Comparison of ENCODE assay signal across 19 cellular contexts in genomic region chr12:100279612-100280244, GRCh38. TPM values are rescaled to one million over a fixed set of nuclear protein-coding genes. Genes with fewer than 3 reads are reported as not detected.
DNase-seq lines count a peak whose midpoint lies in the region; ATAC-seq, FAIRE-seq and TF ChIP-seq lines count a peak whose summit lies in the region.
"Had no signal": no experiment of that assay in that cellular context is flagged by ENCODE, and none has a peak within 500 bp of the region (broad histone marks: within the 10 kb centered on the region; RNA-seq: fewer than 3 reads in every experiment).

No MANE protein-coding gene starts in this region.

- no peak overlapping the region for H3K9ac ChIP-seq in HUES64 (ENCODE audit: low read depth, low read length)
- H3K9ac ChIP-seq: BLaER1 treated with 17β-estradiol and CSF1 and Interleukin-3, amounts not matched to agents 10 nM and 100 nM; KMS-11 had no signal

- H3K36me3 ChIP-seq in HUES64 (ENCODE audit: insufficient read depth, low read length), result peaks cover 18% of the 10 kb centered on the region
- peaks cover 2% of the 10 kb centered on the region in 2 donors for H3K36me3 ChIP-seq in small intestine (ENCODE audit: control insufficient read depth in 2 of 2, insufficient read depth in 2 of 2, low read length in 2 of 2)

- H3K27ac ChIP-seq in HUES64 (ENCODE audit: low read depth, low read length) (peak overlapping the region; percentile 47; the same call in 1 of the 2 replicates), small intestine (ENCODE audit: low read depth in 1 of 2, low read length in 1 of 2) (no peak overlapping the region)
- H3K27ac ChIP-seq: BLaER1 treated with 17β-estradiol and CSF1 and Interleukin-3, amounts not matched to agents 10 nM and 100 nM; KMS-11; right atrium auricular region had no signal

- DNase-seq in choroid plexus epithelial cell (ENCODE audit: low read depth) (peak; percentile 39), left colon (no peak), small intestine (peak; percentile 58), HPDE6-E6E7 (ENCODE audit: extremely low spot score) (no peak), NCI-H526 treated with DMSO at 0.1 percent for 48 hours (lab: John Stamatoyannopoulos, UW) (no peak)
- DNase-seq in stimulated activated CD4-positive, alpha-beta T cell treated with anti-CD3 and anti-CD28 coated beads, Interleukin-12 subunit alpha, Interleukin-12 subunit beta, amount 100 ng/mL, for 4 hours, result no peak
- DNase-seq: activated CD4-positive, CD25-positive, alpha-beta regulatory T cell; activated effector memory CD4-positive, alpha-beta T cell treated with Interleukin-2 at 50 U/mL for 16 hours; aorta; DMS79; NCI-H1092 treated with DMSO at 0.1 percent for 48 hours; NCI-H2227 treated with DMSO at 0.1 percent for 48 hours; NK-92 treated with Interleukin-12 subunit alpha and Interleukin-12 subunit beta, amount 100 ng/mL, for 24 hours; stimulated activated CD4-positive, alpha-beta T cell treated with anti-CD3 and anti-CD28 coated beads, Interleukin-2, amount 100 ng/mL, for 48 hours; T-helper 1 cell had no signal

- H3K4me1 ChIP-seq in HUES64 (ENCODE audit: insufficient read depth, low read length) (peaks cover 6% of the 10 kb centered on the region), small intestine (ENCODE audit: control insufficient read depth in 2 of 2, insufficient read depth in 1 of 2, low read depth in 1 of 2, low read length in 1 of 2) (peaks cover 0 to 6% of the 10 kb centered on the region in 2 donors)
- H3K4me1 ChIP-seq: BLaER1 treated with 17β-estradiol and CSF1 and Interleukin-3, amounts not matched to agents 10 nM and 100 nM had no signal

- H3K9me3 ChIP-seq in HUES64 (ENCODE audit: insufficient read depth, low read depth, low read length) (no peaks in the 10 kb centered on the region), small intestine (ENCODE audit: control insufficient read depth, low read depth) (no peaks in the 10 kb centered on the region)
- H3K9me3 ChIP-seq: right atrium auricular region had no signal

- no peak for TF ChIP-seq CTCF in choroid plexus epithelial cell (conservative IDR thresholded peaks at IDR 0.05; ENCODE audit: low read depth, low read length)

- no peaks in the 10 kb centered on the region for H3K27me3 ChIP-seq in HUES64 (ENCODE audit: insufficient read depth, low read length)
- H3K27me3 ChIP-seq in small intestine (ENCODE audit: control insufficient read depth in 2 of 2, insufficient read depth in 2 of 2, low read length in 2 of 2), result no peaks in the 10 kb centered on the region
- H3K27me3 ChIP-seq: BLaER1 treated with 17β-estradiol and CSF1 and Interleukin-3, amounts not matched to agents 10 nM and 100 nM; right atrium auricular region had no signal

- 92% methylated on average over 1 of the region's 1 CpG for WGBS in HUES64
- WGBS in small intestine, 3 donors, result 24 to 72% (median 65%) methylated on average over 1 of the region's 1 CpG

- peak; percentile 67 for ATAC-seq in left colon

- no peak for FAIRE-seq in small intestine (lab: Jason Lieb, UNC)

- intact Hi-C loops in left colon (cut with DNase I, micrococcal nuclease), result no loop called here

- H3K4me3 ChIP-seq in HUES64 (ENCODE audit: low read length), result no peak overlapping the region
- no peak overlapping the region for H3K4me3 ChIP-seq in choroid plexus epithelial cell (ENCODE audit: low read depth, low read length)
- no peak overlapping the region for H3K4me3 ChIP-seq in small intestine (ENCODE audit: low read depth in 1 of 2, low read length in 2 of 2)
- H3K4me3 ChIP-seq: BLaER1 treated with 17β-estradiol and CSF1 and Interleukin-3, amounts not matched to agents 10 nM and 100 nM; right atrium auricular region had no signal

RNA-seq across cellular contexts. Expression of gene SCYL2, which starts 12.8 kb away (rescaled TPM):
- polyA plus RNA-seq in HUES64 (2013, experiment 1 of 2), result 28.6 TPM
- polyA plus RNA-seq in HUES64 (2013, experiment 2 of 2), result 29.9 TPM
- 10 to 100 TPM; 65.7 to 66.0 TPM for total RNA-seq in left colon
- 10 to 100 TPM; 15.8 to 25.0 (median 18.1) TPM for polyA plus RNA-seq in small intestine

RNA-seq across cellular contexts. Expression of gene DEPDC4, which starts 12.8 kb away (rescaled TPM):
- polyA plus RNA-seq in HUES64 (2013, experiment 1 of 2), result 3.5 TPM
- polyA plus RNA-seq in HUES64 (2013, experiment 2 of 2), result 4.8 TPM
- total RNA-seq in left colon, result 1 to 10 TPM; 1.7 to 3.0 TPM
- 1 to 10 TPM in 2 of 3 donors, under 1 TPM in 1; 0.67 to 1.9 (median 1.1) TPM for polyA plus RNA-seq in small intestine

Comparison
In these comparisons a context has a peak if more than half of its experiments do, and no peak if none do; other contexts are left out.
1. DNase-seq: peak in choroid plexus epithelial cell (single experiment) and small intestine (single experiment); none in left colon (0 of 2), HPDE6-E6E7 (single experiment), stimulated activated CD4-positive, alpha-beta T cell treated with anti-CD3 and anti-CD28 coated beads, Interleukin-12 subunit alpha, Interleukin-12 subunit beta, amount 100 ng/mL, for 4 hours (single experiment) and NCI-H526 treated with DMSO at 0.1 percent for 48 hours (single experiment).